Comparison of ENCODE assay signal across 23 cellular contexts in the genomic region with DNA sequence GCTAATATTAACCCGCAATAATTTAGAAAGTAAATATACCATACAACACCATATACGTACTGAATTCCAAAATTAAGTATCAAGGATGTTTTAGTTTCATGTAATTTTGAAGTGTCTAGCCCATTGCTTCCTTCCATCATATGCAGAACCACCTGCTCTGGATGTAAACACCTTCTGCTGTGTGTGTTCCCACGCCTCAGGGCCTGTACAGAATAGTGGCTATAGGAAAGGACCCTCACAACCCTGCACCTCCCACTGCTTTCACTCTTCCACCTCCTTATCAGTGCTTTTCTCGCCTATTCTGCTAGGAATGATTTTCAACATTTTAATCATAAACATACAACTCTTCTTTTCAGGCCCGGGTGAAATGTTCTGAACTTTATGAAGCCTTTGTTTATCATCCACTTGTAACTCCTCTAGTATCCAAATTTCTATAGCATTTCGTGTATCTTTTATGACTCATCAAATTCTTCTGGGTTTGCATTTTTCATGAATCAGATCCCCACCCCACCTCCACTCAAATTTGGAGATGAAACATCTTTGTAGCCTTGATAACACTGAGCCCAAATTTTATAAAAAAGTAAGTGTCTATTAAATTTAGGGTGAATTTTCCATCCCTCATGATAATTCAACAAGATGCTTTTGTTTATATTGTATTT.
A peak's percentile ranks its signal among the peaks of the same experiment; 100 is the strongest.
DNase-seq lines count a peak whose midpoint lies in the region; FAIRE-seq lines count a peak whose summit lies in the region.
"Had no signal": no experiment of that assay in that cellular context is flagged by ENCODE, and none has a peak within 500 bp of the region (broad histone marks: within the 10 kb centered on the region; RNA-seq: fewer than 3 reads in every experiment).

No MANE protein-coding gene starts in this region.

- H3K36me3 ChIP-seq in effector memory CD4-positive, alpha-beta T cell (ENCODE audit: control insufficient read depth, insufficient read depth, low read length): no peaks in the 10 kb centered on the region

- DNase-seq in DMS53 (lab: John Stamatoyannopoulos, UW): peak; percentile 45
- DNase-seq in DMS53 treated with DMSO at 0.1 percent for 48 hours (lab: John Stamatoyannopoulos, UW; ENCODE audit: unreplicated experiment): no peak
- peak; percentile 23 for DNase-seq in HS-27A (ENCODE audit: low read depth)
- DNase-seq in RCC 7860 (ENCODE audit: low spot score): peak; percentile 33
- DNase-seq in hepatic stellate cell (ENCODE audit: low spot score): peak; percentile 4
- DNase-seq in effector memory CD4-positive, alpha-beta T cell: no peak
- DNase-seq in NCI-H526 treated with DMSO at 0.1 percent for 48 hours (lab: John Stamatoyannopoulos, UW): no peak
- DNase-seq in NCI-H1048 (lab: John Stamatoyannopoulos, UW): no peak
- DNase-seq: activated CD4-positive, CD25-positive, alpha-beta regulatory T cell; activated CD8-positive, alpha-beta T cell treated with anti-CD3 and anti-CD28 coated beads for 36 hours; activated gamma-delta T cell treated with Interleukin-2 at 50 U/mL for 16 hours; activated T-cell treated with anti-CD3 and anti-CD28 coated beads, Interleukin-2, amount 50 U/mL, for 1 hour; head of caudate nucleus; naive B cell; NCI-H187 treated with DMSO at 0.1 percent for 48 hours; nucleus accumbens; stimulated activated CD4-positive, alpha-beta T cell treated with anti-CD3 and anti-CD28 coated beads, Interleukin-4, amount 100 ng/mL, for 1 hour; stimulated activated naive CD8-positive, alpha-beta T cell treated with anti-CD3 and anti-CD28 coated beads, Interleukin-15, Interleukin-2, amounts not matched to agents 100 U/mL and 50 U/mL, for 24 hours; T1000 had no signal

- no peak overlapping the region for H3K27ac ChIP-seq in effector memory CD4-positive, alpha-beta T cell (ENCODE audit: insufficient read depth, low read length, poor library complexity, severe bottlenecking)
- H3K27ac ChIP-seq: 22Rv1 had no signal

- no peaks in the 10 kb centered on the region for H3K4me1 ChIP-seq in effector memory CD4-positive, alpha-beta T cell (ENCODE audit: control insufficient read depth, insufficient read depth, low read length, poor library complexity, severe bottlenecking)

- FAIRE-seq in RCC 7860 (lab: Jason Lieb, UNC): no peak
- FAIRE-seq: bronchial epithelial cell, endometrium, H1 had no signal

- no peaks in the 10 kb centered on the region for H3K27me3 ChIP-seq in effector memory CD4-positive, alpha-beta T cell (replicated peaks; ENCODE audit: control insufficient read depth, insufficient read depth, low read length, poor library complexity, severe bottlenecking)

- H3K9me3 ChIP-seq in effector memory CD4-positive, alpha-beta T cell (ENCODE audit: control insufficient read depth, low read length): no peaks in the 10 kb centered on the region

- H3K4me3 ChIP-seq in effector memory CD4-positive, alpha-beta T cell (ENCODE audit: insufficient read depth, low read depth, low read length, poor library complexity, severe bottlenecking): no peak overlapping the region

Comparison
In these comparisons a context has a peak if more than half of its experiments do, and no peak if none do; other contexts are left out.
1. DNase-seq: peak in DMS53 (single experiment), HS-27A (single experiment), RCC 7860 (single experiment) and hepatic stellate cell (single experiment); none in DMS53 treated with DMSO at 0.1 percent for 48 hours (single experiment), effector memory CD4-positive, alpha-beta T cell (0 of 3), NCI-H526 treated with DMSO at 0.1 percent for 48 hours (single experiment) and NCI-H1048 (single experiment).